ENCODE assay signal across 17 cellular contexts in genomic region chr7:40965745-40966144, GRCh38.
DNase-seq lines count a peak whose midpoint lies in the region; ATAC-seq lines count a peak whose summit lies in the region.
"Had no signal": no experiment of that assay in that cellular context is flagged by ENCODE, and none has a peak within 500 bp of the region (broad histone marks: within the 10 kb centered on the region; RNA-seq: fewer than 3 reads in every experiment).

No MANE protein-coding gene starts in this region.

- intact Hi-C loops in activated T-helper 1 cell treated with anti-CD3 and anti-CD28 coated beads, Interleukin-12 subunit alpha, Interleukin-12 subunit beta, Interleukin-2, Interleukin-4 antibody, amounts not matched to agents 30 ng/mL and 10 ng/mL and 1 ng/mL, durations not matched to agents 14 hours and 24 hours and 36 hours (cut with micrococcal nuclease): no loop called here

- peak; percentile 68 for ATAC-seq in GM18519 (IDR thresholded peaks at IDR 0.05; ENCODE audit: low FRiP score, unreplicated experiment)
- ATAC-seq in GM21423 (IDR thresholded peaks at IDR 0.05; ENCODE audit: unreplicated experiment): peak; percentile 78
- ATAC-seq in HG03039 (IDR thresholded peaks at IDR 0.05; ENCODE audit: unreplicated experiment): peak; percentile 82
- ATAC-seq in HG03558 (IDR thresholded peaks at IDR 0.05; ENCODE audit: extremely low read depth, unreplicated experiment): peak; percentile 58
- ATAC-seq: natural killer cell, PC-3 had no signal

- DNase-seq in NCI-H1436 (lab: John Stamatoyannopoulos, UW) (no peak), DMS 273 treated with DMSO at 0.1 percent for 48 hours (lab: John Stamatoyannopoulos, UW) (no peak), T-helper 1 cell (no peak)
- no peak for DNase-seq in activated T-helper 1 cell treated with anti-CD3 and anti-CD28 coated beads, Interleukin-12 subunit alpha, Interleukin-12 subunit beta, Interleukin-2, Interleukin-4 antibody, amounts not matched to agents 30 ng/mL and 10 ng/mL and 1 ng/mL, durations not matched to agents 14 hours and 24 hours and 36 hours (ENCODE audit: low spot score)
- DNase-seq: effector CD8-positive, alpha-beta T cell; natural killer cell; NCI-H1417; NCI-H446 treated with DMSO at 0.1 percent for 48 hours; PC-3; transverse colon; WERI-Rb-1 had no signal

- H3K36me3 Mint-ChIP-seq in activated T-helper 1 cell treated with anti-CD3 and anti-CD28 coated beads, Interleukin-12 subunit alpha, Interleukin-12 subunit beta, Interleukin-2, Interleukin-4 antibody, amounts not matched to agents 30 ng/mL and 10 ng/mL and 1 ng/mL, durations not matched to agents 14 hours and 24 hours and 36 hours (ENCODE audit: low read depth): no peaks in the 10 kb centered on the region
- H3K36me3 Mint-ChIP-seq: activated naive CD8-positive, alpha-beta T cell; IgD-negative memory B cell; natural killer cell had no signal

- H3K4me3 Mint-ChIP-seq in activated T-helper 1 cell treated with anti-CD3 and anti-CD28 coated beads, Interleukin-12 subunit alpha, Interleukin-12 subunit beta, Interleukin-2, Interleukin-4 antibody, amounts not matched to agents 30 ng/mL and 10 ng/mL and 1 ng/mL, durations not matched to agents 14 hours and 24 hours and 36 hours: no peak overlapping the region
- H3K4me3 Mint-ChIP-seq: activated naive CD8-positive, alpha-beta T cell; IgD-negative memory B cell; natural killer cell had no signal

- H3K27ac Mint-ChIP-seq in activated T-helper 1 cell treated with anti-CD3 and anti-CD28 coated beads, Interleukin-12 subunit alpha, Interleukin-12 subunit beta, Interleukin-2, Interleukin-4 antibody, amounts not matched to agents 30 ng/mL and 10 ng/mL and 1 ng/mL, durations not matched to agents 14 hours and 24 hours and 36 hours: no peak overlapping the region
- H3K27ac Mint-ChIP-seq: activated naive CD8-positive, alpha-beta T cell; IgD-negative memory B cell; natural killer cell had no signal

- H3K9me3 Mint-ChIP-seq in activated T-helper 1 cell treated with anti-CD3 and anti-CD28 coated beads, Interleukin-12 subunit alpha, Interleukin-12 subunit beta, Interleukin-2, Interleukin-4 antibody, amounts not matched to agents 30 ng/mL and 10 ng/mL and 1 ng/mL, durations not matched to agents 14 hours and 24 hours and 36 hours: no peaks in the 10 kb centered on the region

- H3K27me3 Mint-ChIP-seq in activated T-helper 1 cell treated with anti-CD3 and anti-CD28 coated beads, Interleukin-12 subunit alpha, Interleukin-12 subunit beta, Interleukin-2, Interleukin-4 antibody, amounts not matched to agents 30 ng/mL and 10 ng/mL and 1 ng/mL, durations not matched to agents 14 hours and 24 hours and 36 hours (ENCODE audit: insufficient read depth): no peaks in the 10 kb centered on the region
- H3K27me3 Mint-ChIP-seq: activated naive CD8-positive, alpha-beta T cell; IgD-negative memory B cell had no signal

- no peaks in the 10 kb centered on the region for H3K4me1 Mint-ChIP-seq in activated T-helper 1 cell treated with anti-CD3 and anti-CD28 coated beads, Interleukin-12 subunit alpha, Interleukin-12 subunit beta, Interleukin-2, Interleukin-4 antibody, amounts not matched to agents 30 ng/mL and 10 ng/mL and 1 ng/mL, durations not matched to agents 14 hours and 24 hours and 36 hours (ENCODE audit: low read depth)
- H3K4me1 Mint-ChIP-seq: IgD-negative memory B cell, natural killer cell had no signal
